Comparison of ENCODE assay signal across 11 cellular contexts in genomic region chr16:4345439-4346204, GRCh38. TPM values are rescaled to one million over a fixed set of nuclear protein-coding genes. Genes with fewer than 3 reads are reported as not detected.
DNase-seq lines count a peak whose midpoint lies in the region; ATAC-seq, FAIRE-seq and TF ChIP-seq lines count a peak whose summit lies in the region.
"Had no signal": no experiment of that assay in that cellular context is flagged by ENCODE, and none has a peak within 500 bp of the region (broad histone marks: within the 10 kb centered on the region; RNA-seq: fewer than 3 reads in every experiment).

No MANE protein-coding gene starts in this region.

- no peak for ATAC-seq in GM21786 (IDR thresholded peaks at IDR 0.05; ENCODE audit: unreplicated experiment)

- H3K4me1 ChIP-seq in small intestine (ENCODE audit: control insufficient read depth in 2 of 2, insufficient read depth in 1 of 2, low read depth in 1 of 2, low read length in 1 of 2) = peaks cover 0 to 4% of the 10 kb centered on the region in 2 donors
- H3K4me1 ChIP-seq: prostate gland had no signal

- no peaks in the 10 kb centered on the region for H3K9me3 ChIP-seq in small intestine (ENCODE audit: control insufficient read depth, low read depth)
- H3K9me3 ChIP-seq: prostate gland, SK-N-SH had no signal

- DNase-seq in HL-60 (ENCODE audit: low read depth in 1 of 2, low spot score in 1 of 2) (peak; percentile 67 to 84), NCI-H345 treated with DMSO at 0.1 percent for 48 hours (lab: John Stamatoyannopoulos, UW; ENCODE audit: unreplicated experiment) (peak; percentile 42), dorsolateral prefrontal cortex (no peak), small intestine (no peak), Kasumi-1 (lab: John Stamatoyannopoulos, UW) (no peak), NCI-H226 (no peak)
- DNase-seq: SK-N-SH had no signal

- H3K36me3 ChIP-seq in small intestine (ENCODE audit: control insufficient read depth in 2 of 2, insufficient read depth in 2 of 2, low read length in 2 of 2) = no peaks in the 10 kb centered on the region
- H3K36me3 ChIP-seq: prostate gland had no signal

- intact Hi-C loops in dorsolateral prefrontal cortex (cut with DNase I) = no loop called here

- FAIRE-seq in small intestine (lab: Jason Lieb, UNC) = no peak
- FAIRE-seq: G401.6, keratinocyte had no signal

- no peaks in the 10 kb centered on the region for H3K27me3 ChIP-seq in HL-60 (ENCODE audit: insufficient read depth, poor library complexity, severe bottlenecking)
- no peaks in the 10 kb centered on the region for H3K27me3 ChIP-seq in dorsolateral prefrontal cortex
- no peaks in the 10 kb centered on the region for H3K27me3 ChIP-seq in small intestine (ENCODE audit: control insufficient read depth in 2 of 2, insufficient read depth in 2 of 2, low read length in 2 of 2)

- H3K27ac ChIP-seq in HL-60 (replicated peaks) (peak overlapping the region; percentile 75), dorsolateral prefrontal cortex (peak overlapping the region in 57 of 59 donors; percentile 16 to 90 (median 81)), small intestine (ENCODE audit: low read depth in 1 of 2, low read length in 1 of 2) (peak overlapping the region; percentile 12 to 13)
- H3K27ac ChIP-seq: prostate gland had no signal

- WGBS in small intestine, 3 donors = 55 to 74% (median 59%) methylated on average over 17 of the region's 17 CpGs

- H3K4me3 ChIP-seq in HL-60 (replicated peaks; ENCODE audit: insufficient read depth, low read length) (peak overlapping the region; percentile 12; the same call in 1 of the 2 replicates), dorsolateral prefrontal cortex (peak overlapping the region in 30 of 59 donors; percentile 1 to 57 (median 33)), small intestine (ENCODE audit: low read depth in 1 of 2, low read length in 2 of 2) (no peak overlapping the region)
- H3K4me3 ChIP-seq: prostate gland had no signal

- no peak for TF ChIP-seq CTCF in HL-60 (IDR thresholded peaks at IDR 0.05; ENCODE audit: insufficient read depth, low read length)
- TF ChIP-seq CTCF in dorsolateral prefrontal cortex (IDR thresholded peaks at IDR 0.05 in 54 of 56, conservative IDR thresholded peaks at IDR 0.05 in 2 of 56; ENCODE audit: low read depth in 1 of 56, partially characterized antibody in 56 of 56) = no peak

RNA-seq across cellular contexts. Expression of gene PAM16, which starts 5.5 kb away (rescaled TPM):
- total RNA-seq in dorsolateral prefrontal cortex = 10 to 100 TPM; 31.5 to 61.9 (median 44.6) TPM
- 10 to 100 TPM; 63.0 to 98.4 (median 76.0) TPM for polyA plus RNA-seq in small intestine

RNA-seq across cellular contexts. Expression of gene VASN, which starts 26.0 kb away (rescaled TPM):
- total RNA-seq in dorsolateral prefrontal cortex = 10 to 100 TPM in 84 of 120 experiments, 1 to 10 TPM in 36; 3.9 to 49.4 (median 12.1) TPM
- polyA plus RNA-seq in small intestine = 10 to 100 TPM in 1 of 3 donors, under 1 TPM in 2; 0.45 to 11.4 (median 0.81) TPM

RNA-seq across cellular contexts. Expression of gene GLIS2, which starts 29.8 kb away (rescaled TPM):
- 10 to 100 TPM in 35 of 120 experiments, 1 to 10 TPM in 85; 5.4 to 21.8 (median 8.4) TPM for total RNA-seq in dorsolateral prefrontal cortex
- polyA plus RNA-seq in small intestine = 1 to 10 TPM in 2 of 3 donors, under 1 TPM in 1; 0.22 to 3.6 (median 1.1) TPM

Comparison
In these comparisons a context has a peak if more than half of its experiments do, and no peak if none do; other contexts are left out.
1. DNase-seq: peak in HL-60 (2 of 2) and NCI-H345 treated with DMSO at 0.1 percent for 48 hours (single experiment); none in dorsolateral prefrontal cortex (0 of 10), small intestine (single experiment), Kasumi-1 (0 of 2) and NCI-H226 (single experiment).
2. H3K27ac ChIP-seq: peak in every context shown above with its lines; median percentile 81 in dorsolateral prefrontal cortex; 75 in HL-60; 12 in small intestine.
3. H3K4me3 ChIP-seq: peak in HL-60 (single experiment) and dorsolateral prefrontal cortex (30 of 59); none in small intestine (0 of 2).